1 cellular context compared by ENCODE assay signal in the genomic region with DNA sequence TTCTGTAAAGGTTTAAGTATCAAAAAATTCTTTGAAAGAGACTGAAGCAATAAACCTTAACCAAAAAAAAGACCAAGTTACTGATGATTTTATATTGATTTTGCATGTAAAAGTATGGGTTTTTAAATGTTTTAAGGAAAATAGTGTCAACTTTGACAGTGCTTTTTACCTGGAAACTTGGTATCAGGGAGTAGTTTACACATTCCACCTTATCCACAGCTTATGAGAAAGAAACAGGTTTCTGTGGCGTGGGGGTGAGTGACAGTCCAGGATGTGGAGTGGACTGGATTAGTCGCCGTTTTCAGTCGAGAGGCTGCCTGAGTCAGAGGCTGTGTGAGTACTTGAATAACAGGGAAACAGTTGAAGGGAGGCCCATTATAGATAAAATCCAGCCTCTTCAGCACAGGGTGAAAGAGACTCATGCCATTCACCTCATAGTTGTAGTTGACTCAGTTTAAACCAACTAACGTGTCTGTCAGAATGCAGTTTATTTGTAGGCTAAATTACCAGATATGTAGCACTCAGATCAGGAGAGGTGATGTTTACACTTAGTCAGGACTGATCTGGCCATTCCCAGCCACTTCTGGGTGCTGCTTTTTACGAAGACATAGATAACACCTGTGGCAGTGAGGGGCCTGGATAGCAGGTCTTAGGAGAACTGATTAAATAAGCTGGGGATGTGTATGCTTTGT.
A peak's percentile ranks its signal among the peaks of the same experiment; 100 is the strongest.
TF ChIP-seq lines count a peak whose summit lies in the region.

No MANE protein-coding gene starts in this region.

TF ChIP-seq in GM12878, 131 proteins besides CTCF, POLR2A, EP300 and RAD21 (continued from another document and continues in another):
- TF ChIP-seq CREB1 (IDR thresholded peaks at IDR 0.05; ENCODE audit: low read depth) (no peak), PML (IDR thresholded peaks at IDR 0.05; ENCODE audit: low read length) (peak; percentile 13; the same call in 1 of the 2 replicates), ZNF217 (IDR thresholded peaks at IDR 0.05) (no peak), MEF2B (IDR thresholded peaks at IDR 0.05; ENCODE audit: partially characterized antibody, poor library complexity, severe bottlenecking) (peak; percentile 21), SMARCA5 (IDR thresholded peaks at IDR 0.05) (peak; percentile 68; the same call in 1 of the 2 replicates), CHD1 (IDR thresholded peaks at IDR 0.05; ENCODE audit: low read depth, low read length) (peak; percentile 65; the same call in 1 of the 2 replicates), POLR2AphosphoS5 (IDR thresholded peaks at IDR 0.05; ENCODE audit: low read length) (no peak), DPF2 (IDR thresholded peaks at IDR 0.05) (0 out of 2 replicates have a peak, but pooled peaks have one; percentile 56), TAF1 (IDR thresholded peaks at IDR 0.05; ENCODE audit: borderline replicate concordance, low read depth, low read length) (no peak), IKZF1 (conservative IDR thresholded peaks at IDR 0.05) (peak; percentile 67), CHD2 (IDR thresholded peaks at IDR 0.05; ENCODE audit: borderline replicate concordance, low read depth, low read length) (no peak), ZNF622 (IDR thresholded peaks at IDR 0.05) (no peak), ZNF207 (IDR thresholded peaks at IDR 0.05; ENCODE audit: borderline replicate concordance) (no peak), TCF3 (IDR thresholded peaks at IDR 0.05; ENCODE audit: borderline replicate concordance, insufficient read depth, low read depth, low read length) (no peak), LARP7 (IDR thresholded peaks at IDR 0.05) (no peak), MEF2A (IDR thresholded peaks at IDR 0.05; ENCODE audit: insufficient read depth, low read depth, low read length) (0 out of 2 replicates have a peak, but pooled peaks have one; percentile 12), STAT1 (conservative IDR thresholded peaks at IDR 0.05) (no peak), RUNX3 (IDR thresholded peaks at IDR 0.05; ENCODE audit: low read length) (peak; percentile 50), IKZF2 (IDR thresholded peaks at IDR 0.05) (peak; percentile 44 to 80), ZNF274 (IDR thresholded peaks at IDR 0.05; ENCODE audit: insufficient read depth, insufficient read length) (no peak), RFX5 (IDR thresholded peaks at IDR 0.05; ENCODE audit: low read depth, low read length) (no peak), CHD4 (IDR thresholded peaks at IDR 0.05) (0 out of 2 replicates have a peak, but pooled peaks have one; percentile 53), ZSCAN29 (IDR thresholded peaks at IDR 0.05) (no peak), SMAD5 (IDR thresholded peaks at IDR 0.05; ENCODE audit: low read depth) (0 out of 2 replicates have a peak, but pooled peaks have one; percentile 28), RBBP5 (conservative IDR thresholded peaks at IDR 0.05) (no peak), SMAD1 (IDR thresholded peaks at IDR 0.05; ENCODE audit: low read depth, partially characterized antibody) (peak; percentile 47), EED (IDR thresholded peaks at IDR 0.05; ENCODE audit: low read depth) (peak; percentile 81), NR2C2 (IDR thresholded peaks at IDR 0.05; ENCODE audit: borderline replicate concordance, control insufficient read depth, insufficient read length, low read depth) (no peak), KDM1A (IDR thresholded peaks at IDR 0.05; ENCODE audit: borderline replicate concordance) (no peak), NR2F1 (conservative IDR thresholded peaks at IDR 0.05) (0 out of 2 replicates have a peak, but pooled peaks have one; percentile 7), SUZ12 (IDR thresholded peaks at IDR 0.05; ENCODE audit: unreplicated experiment) (no peak)
- TF ChIP-seq, protein P1, sequence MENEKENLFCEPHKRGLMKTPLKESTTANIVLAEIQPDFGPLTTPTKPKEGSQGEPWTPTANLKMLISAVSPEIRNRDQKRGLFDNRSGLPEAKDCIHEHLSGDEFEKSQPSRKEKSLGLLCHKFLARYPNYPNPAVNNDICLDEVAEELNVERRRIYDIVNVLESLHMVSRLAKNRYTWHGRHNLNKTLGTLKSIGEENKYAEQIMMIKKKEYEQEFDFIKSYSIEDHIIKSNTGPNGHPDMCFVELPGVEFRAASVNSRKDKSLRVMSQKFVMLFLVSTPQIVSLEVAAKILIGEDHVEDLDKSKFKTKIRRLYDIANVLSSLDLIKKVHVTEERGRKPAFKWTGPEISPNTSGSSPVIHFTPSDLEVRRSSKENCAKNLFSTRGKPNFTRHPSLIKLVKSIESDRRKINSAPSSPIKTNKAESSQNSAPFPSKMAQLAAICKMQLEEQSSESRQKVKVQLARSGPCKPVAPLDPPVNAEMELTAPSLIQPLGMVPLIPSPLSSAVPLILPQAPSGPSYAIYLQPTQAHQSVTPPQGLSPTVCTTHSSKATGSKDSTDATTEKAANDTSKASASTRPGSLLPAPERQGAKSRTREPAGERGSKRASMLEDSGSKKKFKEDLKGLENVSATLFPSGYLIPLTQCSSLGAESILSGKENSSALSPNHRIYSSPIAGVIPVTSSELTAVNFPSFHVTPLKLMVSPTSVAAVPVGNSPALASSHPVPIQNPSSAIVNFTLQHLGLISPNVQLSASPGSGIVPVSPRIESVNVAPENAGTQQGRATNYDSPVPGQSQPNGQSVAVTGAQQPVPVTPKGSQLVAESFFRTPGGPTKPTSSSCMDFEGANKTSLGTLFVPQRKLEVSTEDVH (IDR thresholded peaks at IDR 0.05; ENCODE audit: low read depth, partially characterized antibody), result no peak
- TF ChIP-seq, protein P2, sequence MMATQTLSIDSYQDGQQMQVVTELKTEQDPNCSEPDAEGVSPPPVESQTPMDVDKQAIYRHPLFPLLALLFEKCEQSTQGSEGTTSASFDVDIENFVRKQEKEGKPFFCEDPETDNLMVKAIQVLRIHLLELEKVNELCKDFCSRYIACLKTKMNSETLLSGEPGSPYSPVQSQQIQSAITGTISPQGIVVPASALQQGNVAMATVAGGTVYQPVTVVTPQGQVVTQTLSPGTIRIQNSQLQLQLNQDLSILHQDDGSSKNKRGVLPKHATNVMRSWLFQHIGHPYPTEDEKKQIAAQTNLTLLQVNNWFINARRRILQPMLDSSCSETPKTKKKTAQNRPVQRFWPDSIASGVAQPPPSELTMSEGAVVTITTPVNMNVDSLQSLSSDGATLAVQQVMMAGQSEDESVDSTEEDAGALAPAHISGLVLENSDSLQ (IDR thresholded peaks at IDR 0.05), result peak; percentile 95
- TF ChIP-seq, protein P3, sequence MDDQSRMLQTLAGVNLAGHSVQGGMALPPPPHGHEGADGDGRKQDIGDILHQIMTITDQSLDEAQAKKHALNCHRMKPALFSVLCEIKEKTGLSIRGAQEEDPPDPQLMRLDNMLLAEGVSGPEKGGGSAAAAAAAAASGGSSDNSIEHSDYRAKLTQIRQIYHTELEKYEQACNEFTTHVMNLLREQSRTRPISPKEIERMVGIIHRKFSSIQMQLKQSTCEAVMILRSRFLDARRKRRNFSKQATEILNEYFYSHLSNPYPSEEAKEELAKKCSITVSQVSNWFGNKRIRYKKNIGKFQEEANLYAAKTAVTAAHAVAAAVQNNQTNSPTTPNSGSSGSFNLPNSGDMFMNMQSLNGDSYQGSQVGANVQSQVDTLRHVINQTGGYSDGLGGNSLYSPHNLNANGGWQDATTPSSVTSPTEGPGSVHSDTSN (IDR thresholded peaks at IDR 0.05; ENCODE audit: insufficient replicate concordance, low read depth, low read length), result peak; percentile 85
- TF ChIP-seq, protein P4, sequence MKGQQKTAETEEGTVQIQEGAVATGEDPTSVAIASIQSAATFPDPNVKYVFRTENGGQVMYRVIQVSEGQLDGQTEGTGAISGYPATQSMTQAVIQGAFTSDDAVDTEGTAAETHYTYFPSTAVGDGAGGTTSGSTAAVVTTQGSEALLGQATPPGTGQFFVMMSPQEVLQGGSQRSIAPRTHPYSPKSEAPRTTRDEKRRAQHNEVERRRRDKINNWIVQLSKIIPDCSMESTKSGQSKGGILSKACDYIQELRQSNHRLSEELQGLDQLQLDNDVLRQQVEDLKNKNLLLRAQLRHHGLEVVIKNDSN (IDR thresholded peaks at IDR 0.05; ENCODE audit: borderline replicate concordance, extremely low read length, insufficient read depth, low read depth, low read length), result no peak
- TF ChIP-seq, protein P5, sequence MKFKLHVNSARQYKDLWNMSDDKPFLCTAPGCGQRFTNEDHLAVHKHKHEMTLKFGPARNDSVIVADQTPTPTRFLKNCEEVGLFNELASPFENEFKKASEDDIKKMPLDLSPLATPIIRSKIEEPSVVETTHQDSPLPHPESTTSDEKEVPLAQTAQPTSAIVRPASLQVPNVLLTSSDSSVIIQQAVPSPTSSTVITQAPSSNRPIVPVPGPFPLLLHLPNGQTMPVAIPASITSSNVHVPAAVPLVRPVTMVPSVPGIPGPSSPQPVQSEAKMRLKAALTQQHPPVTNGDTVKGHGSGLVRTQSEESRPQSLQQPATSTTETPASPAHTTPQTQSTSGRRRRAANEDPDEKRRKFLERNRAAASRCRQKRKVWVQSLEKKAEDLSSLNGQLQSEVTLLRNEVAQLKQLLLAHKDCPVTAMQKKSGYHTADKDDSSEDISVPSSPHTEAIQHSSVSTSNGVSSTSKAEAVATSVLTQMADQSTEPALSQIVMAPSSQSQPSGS (IDR thresholded peaks at IDR 0.05; ENCODE audit: low read length), result no peak
- TF ChIP-seq, protein P6, sequence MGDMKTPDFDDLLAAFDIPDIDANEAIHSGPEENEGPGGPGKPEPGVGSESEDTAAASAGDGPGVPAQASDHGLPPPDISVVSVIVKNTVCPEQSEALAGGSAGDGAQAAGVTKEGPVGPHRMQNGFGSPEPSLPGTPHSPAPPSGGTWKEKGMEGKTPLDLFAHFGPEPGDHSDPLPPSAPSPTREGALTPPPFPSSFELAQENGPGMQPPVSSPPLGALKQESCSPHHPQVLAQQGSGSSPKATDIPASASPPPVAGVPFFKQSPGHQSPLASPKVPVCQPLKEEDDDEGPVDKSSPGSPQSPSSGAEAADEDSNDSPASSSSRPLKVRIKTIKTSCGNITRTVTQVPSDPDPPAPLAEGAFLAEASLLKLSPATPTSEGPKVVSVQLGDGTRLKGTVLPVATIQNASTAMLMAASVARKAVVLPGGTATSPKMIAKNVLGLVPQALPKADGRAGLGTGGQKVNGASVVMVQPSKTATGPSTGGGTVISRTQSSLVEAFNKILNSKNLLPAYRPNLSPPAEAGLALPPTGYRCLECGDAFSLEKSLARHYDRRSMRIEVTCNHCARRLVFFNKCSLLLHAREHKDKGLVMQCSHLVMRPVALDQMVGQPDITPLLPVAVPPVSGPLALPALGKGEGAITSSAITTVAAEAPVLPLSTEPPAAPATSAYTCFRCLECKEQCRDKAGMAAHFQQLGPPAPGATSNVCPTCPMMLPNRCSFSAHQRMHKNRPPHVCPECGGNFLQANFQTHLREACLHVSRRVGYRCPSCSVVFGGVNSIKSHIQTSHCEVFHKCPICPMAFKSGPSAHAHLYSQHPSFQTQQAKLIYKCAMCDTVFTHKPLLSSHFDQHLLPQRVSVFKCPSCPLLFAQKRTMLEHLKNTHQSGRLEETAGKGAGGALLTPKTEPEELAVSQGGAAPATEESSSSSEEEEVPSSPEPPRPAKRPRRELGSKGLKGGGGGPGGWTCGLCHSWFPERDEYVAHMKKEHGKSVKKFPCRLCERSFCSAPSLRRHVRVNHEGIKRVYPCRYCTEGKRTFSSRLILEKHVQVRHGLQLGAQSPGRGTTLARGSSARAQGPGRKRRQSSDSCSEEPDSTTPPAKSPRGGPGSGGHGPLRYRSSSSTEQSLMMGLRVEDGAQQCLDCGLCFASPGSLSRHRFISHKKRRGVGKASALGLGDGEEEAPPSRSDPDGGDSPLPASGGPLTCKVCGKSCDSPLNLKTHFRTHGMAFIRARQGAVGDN (IDR thresholded peaks at IDR 0.05), result peak; percentile 36
- TF ChIP-seq, protein P7, sequence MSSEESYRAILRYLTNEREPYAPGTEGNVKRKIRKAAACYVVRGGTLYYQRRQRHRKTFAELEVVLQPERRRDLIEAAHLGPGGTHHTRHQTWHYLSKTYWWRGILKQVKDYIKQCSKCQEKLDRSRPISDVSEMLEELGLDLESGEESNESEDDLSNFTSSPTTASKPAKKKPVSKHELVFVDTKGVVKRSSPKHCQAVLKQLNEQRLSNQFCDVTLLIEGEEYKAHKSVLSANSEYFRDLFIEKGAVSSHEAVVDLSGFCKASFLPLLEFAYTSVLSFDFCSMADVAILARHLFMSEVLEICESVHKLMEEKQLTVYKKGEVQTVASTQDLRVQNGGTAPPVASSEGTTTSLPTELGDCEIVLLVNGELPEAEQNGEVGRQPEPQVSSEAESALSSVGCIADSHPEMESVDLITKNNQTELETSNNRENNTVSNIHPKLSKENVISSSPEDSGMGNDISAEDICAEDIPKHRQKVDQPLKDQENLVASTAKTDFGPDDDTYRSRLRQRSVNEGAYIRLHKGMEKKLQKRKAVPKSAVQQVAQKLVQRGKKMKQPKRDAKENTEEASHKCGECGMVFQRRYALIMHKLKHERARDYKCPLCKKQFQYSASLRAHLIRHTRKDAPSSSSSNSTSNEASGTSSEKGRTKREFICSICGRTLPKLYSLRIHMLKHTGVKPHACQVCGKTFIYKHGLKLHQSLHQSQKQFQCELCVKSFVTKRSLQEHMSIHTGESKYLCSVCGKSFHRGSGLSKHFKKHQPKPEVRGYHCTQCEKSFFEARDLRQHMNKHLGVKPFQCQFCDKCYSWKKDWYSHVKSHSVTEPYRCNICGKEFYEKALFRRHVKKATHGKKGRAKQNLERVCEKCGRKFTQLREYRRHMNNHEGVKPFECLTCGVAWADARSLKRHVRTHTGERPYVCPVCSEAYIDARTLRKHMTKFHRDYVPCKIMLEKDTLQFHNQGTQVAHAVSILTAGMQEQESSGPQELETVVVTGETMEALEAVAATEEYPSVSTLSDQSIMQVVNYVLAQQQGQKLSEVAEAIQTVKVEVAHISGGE (CRISPR knock-in tag; IDR thresholded peaks at IDR 0.05), result no peak
- TF ChIP-seq, protein P8, sequence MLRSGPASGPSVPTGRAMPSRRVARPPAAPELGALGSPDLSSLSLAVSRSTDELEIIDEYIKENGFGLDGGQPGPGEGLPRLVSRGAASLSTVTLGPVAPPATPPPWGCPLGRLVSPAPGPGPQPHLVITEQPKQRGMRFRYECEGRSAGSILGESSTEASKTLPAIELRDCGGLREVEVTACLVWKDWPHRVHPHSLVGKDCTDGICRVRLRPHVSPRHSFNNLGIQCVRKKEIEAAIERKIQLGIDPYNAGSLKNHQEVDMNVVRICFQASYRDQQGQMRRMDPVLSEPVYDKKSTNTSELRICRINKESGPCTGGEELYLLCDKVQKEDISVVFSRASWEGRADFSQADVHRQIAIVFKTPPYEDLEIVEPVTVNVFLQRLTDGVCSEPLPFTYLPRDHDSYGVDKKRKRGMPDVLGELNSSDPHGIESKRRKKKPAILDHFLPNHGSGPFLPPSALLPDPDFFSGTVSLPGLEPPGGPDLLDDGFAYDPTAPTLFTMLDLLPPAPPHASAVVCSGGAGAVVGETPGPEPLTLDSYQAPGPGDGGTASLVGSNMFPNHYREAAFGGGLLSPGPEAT (IDR thresholded peaks at IDR 0.05; ENCODE audit: low read depth), result peak; percentile 43
